Comparison of ENCODE assay signal across 10 cellular contexts in the genomic region with DNA sequence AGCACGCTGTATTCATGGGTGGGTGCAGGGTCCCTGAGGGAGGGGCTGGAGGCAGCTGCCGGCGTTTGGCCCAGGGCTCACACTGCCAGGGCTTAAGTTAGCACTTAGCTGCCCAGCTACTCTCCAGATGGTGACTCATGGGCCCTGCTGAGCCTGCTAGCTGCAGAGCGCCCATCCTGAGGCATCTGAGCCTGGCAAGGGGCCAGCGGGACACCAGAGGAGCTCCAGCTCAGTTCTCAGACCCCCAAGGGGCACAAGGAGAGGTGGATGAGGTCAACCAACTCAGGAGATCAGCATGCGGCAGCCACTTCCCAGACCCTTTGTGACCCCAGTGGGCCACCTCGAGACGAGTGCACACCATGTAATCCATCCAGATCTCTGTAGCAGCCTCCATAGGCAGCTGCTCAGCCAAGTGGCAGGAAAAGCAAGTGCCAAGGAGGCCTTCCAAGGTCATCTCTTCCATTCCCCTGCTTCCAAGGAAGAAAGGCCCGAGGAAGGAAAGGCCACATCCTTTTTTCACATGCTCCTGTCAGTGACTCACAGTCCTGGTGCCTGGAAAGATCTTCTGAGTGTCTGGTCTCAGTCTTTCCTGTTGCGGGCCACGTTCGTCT. TPM values are rescaled to one million over a fixed set of nuclear protein-coding genes. Genes with fewer than 3 reads are reported as not detected.
A peak's percentile ranks its signal among the peaks of the same experiment; 100 is the strongest.
DNase-seq lines count a peak whose midpoint lies in the region; TF ChIP-seq lines count a peak whose summit lies in the region.
"Had no signal": no experiment of that assay in that cellular context is flagged by ENCODE, and none has a peak within 500 bp of the region (broad histone marks: within the 10 kb centered on the region; RNA-seq: fewer than 3 reads in every experiment).

No MANE protein-coding gene starts in this region.

- H3K4me1 ChIP-seq in breast epithelium (peaks cover 4 to 14% of the 10 kb centered on the region in 2 donors), testis (no peaks in the 10 kb centered on the region), ovary (ENCODE audit: insufficient read depth) (no peaks in the 10 kb centered on the region)
- H3K4me1 ChIP-seq: parathyroid adenoma had no signal

- no peak for TF ChIP-seq EP300 in ovary (IDR thresholded peaks at IDR 0.05)

- CTCF ChIA-PET in AG04450 (lab: Charles Lee): interaction anchor here (1.2 to 4.3 kb wide), 7 partner anchors 11 to 214 kb away, joined by 3 to 19 read pairs (median 4); no protein-coding TSS in a partner anchor

- H3K27ac ChIP-seq in AG04450 (ENCODE audit: low read depth, low read length): peak overlapping the region; percentile 55
- H3K27ac ChIP-seq in breast epithelium: peak overlapping the region; percentile 50 to 68
- no peak overlapping the region for H3K27ac ChIP-seq in testis
- no peak overlapping the region for H3K27ac ChIP-seq in ovary
- H3K27ac ChIP-seq: C4-2B, parathyroid adenoma had no signal

- TF ChIP-seq CTCF in AG04450 (IDR thresholded peaks at IDR 0.05; ENCODE audit: low read depth, low read length): no peak
- TF ChIP-seq CTCF in breast epithelium (IDR thresholded peaks at IDR 0.05): no peak
- no peak for TF ChIP-seq CTCF in testis (IDR thresholded peaks at IDR 0.05)
- no peak for TF ChIP-seq CTCF in ovary (IDR thresholded peaks at IDR 0.05)

- POLR2A ChIA-PET in AG04450 (lab: Yijun Ruan, JAX): interaction anchor here (0.5 to 0.6 kb wide), 3 partner anchors 48 to 1788 kb away, joined by 3 to 7 read pairs (median 3); partner anchors contain the start of gene ZNF318

- DNase-seq in AG04450 (ENCODE audit: low read depth, low spot score) (peak; percentile 59), NCI-H2196 (lab: John Stamatoyannopoulos, UW; ENCODE audit: unreplicated experiment) (peak; percentile 31), breast epithelium (ENCODE audit: low spot score in 2 of 2) (no peak), kidney tubule cell (ENCODE audit: low spot score) (peak; percentile 93), testis (no peak), ovary (no peak), NCI-H187 (lab: John Stamatoyannopoulos, UW) (no peak)
- DNase-seq in activated CD4-positive, alpha-beta T cell treated with anti-CD3 and anti-CD28 coated beads, Interleukin-2, amount 50 U/mL, for 48 hours: no peak

- TF ChIP-seq POLR2A in breast epithelium (IDR thresholded peaks at IDR 0.05) (no peak), testis (IDR thresholded peaks at IDR 0.05) (no peak), ovary (IDR thresholded peaks at IDR 0.05) (no peak)

- H3K27me3 ChIP-seq in AG04450 (ENCODE audit: control insufficient read depth, insufficient read depth, low read length) (no peaks in the 10 kb centered on the region), breast epithelium (no peaks in the 10 kb centered on the region), testis (no peaks in the 10 kb centered on the region), ovary (no peaks in the 10 kb centered on the region)

- no peaks in the 10 kb centered on the region for H3K9me3 ChIP-seq in AG04450 (ENCODE audit: control insufficient read depth, insufficient read depth, low read length)
- no peaks in the 10 kb centered on the region for H3K9me3 ChIP-seq in breast epithelium
- no peaks in the 10 kb centered on the region for H3K9me3 ChIP-seq in testis
- H3K9me3 ChIP-seq in ovary: no peaks in the 10 kb centered on the region

- intact Hi-C loops in breast epithelium (cut with DNase I; ENCODE audit: low total_unique reads) (loop anchor here (10.0 kb wide), 1 partner anchor 117 kb away; no protein-coding TSS in a partner anchor), testis (cut with DNase I; ENCODE audit: low total_unique reads) (no loop called here), ovary (cut with DNase I) (no loop called here)

- H3K4me3 ChIP-seq in AG04450 (ENCODE audit: low read depth, low read length) (no peak overlapping the region), breast epithelium (no peak overlapping the region), testis (no peak overlapping the region), ovary (no peak overlapping the region)

- WGBS in testis, 2 donors: 78 to 79% methylated on average over 12 of the region's 12 CpGs
- WGBS in ovary, 3 donors: 73 to 75% (median 74%) methylated on average over 12 of the region's 12 CpGs

- H3K36me3 ChIP-seq in breast epithelium (no peaks in the 10 kb centered on the region), testis (ENCODE audit: low read depth, missing control alignments) (no peaks in the 10 kb centered on the region), ovary (no peaks in the 10 kb centered on the region)

RNA-seq across cellular contexts. Expression of gene FOXP4, which starts 35.3 kb away (rescaled TPM):
- polyA plus RNA-seq in AG04450 (2011; rRNA removed): 1.9 and 3.1 TPM in 2 replicates
- 3.9 and 5.2 TPM in 2 replicates for polyA minus RNA-seq in AG04450 (2011; rRNA and poly(A)+ RNA removed)
- 10 to 100 TPM in 1 of 3 donors, 1 to 10 TPM in 2; 5.1 to 11.0 (median 5.6) TPM for total RNA-seq in breast epithelium
- total RNA-seq in testis: 10 to 100 TPM; 39.7 to 50.2 TPM
- polyA plus RNA-seq in testis (ENCODE audit: insufficient read depth, low read depth, low replicate concordance): 38.0 TPM
- total RNA-seq in ovary: 10 to 100 TPM in 5 of 7 donors, 1 to 10 TPM in 2; 4.8 to 37.4 (median 22.3) TPM
- polyA plus RNA-seq in ovary: 10 to 100 TPM in 1 of 2 donors, 1 to 10 TPM in 1; 2.3 to 13.3 TPM

RNA-seq across cellular contexts. Expression of gene MDFI, which starts 56.8 kb away (rescaled TPM):
- 0.19 and 0.35 TPM in 2 replicates for polyA plus RNA-seq in AG04450 (2011; rRNA removed)
- polyA minus RNA-seq in AG04450 (2011; rRNA and poly(A)+ RNA removed): not detected in 2 replicates
- 10 to 100 TPM; 26.7 to 75.8 (median 36.1) TPM for total RNA-seq in breast epithelium
- 10 to 100 TPM; 15.1 to 16.0 TPM for total RNA-seq in testis
- polyA plus RNA-seq in testis (ENCODE audit: insufficient read depth, low read depth, low replicate concordance): 12.9 TPM
- total RNA-seq in ovary: 10 to 100 TPM in 5 of 7 donors, 1 to 10 TPM in 2; 7.4 to 24.4 (median 20.4) TPM
- polyA plus RNA-seq in ovary: 10 to 100 TPM in 1 of 2 donors, 1 to 10 TPM in 1; 3.8 to 24.0 TPM

Comparison
In these comparisons a context has a peak if more than half of its experiments do, and no peak if none do; other contexts are left out.
1. DNase-seq: peak in AG04450 (single experiment), NCI-H2196 (single experiment) and kidney tubule cell (single experiment); none in breast epithelium (0 of 2), testis (single experiment), ovary (0 of 5), NCI-H187 (0 of 2) and activated CD4-positive, alpha-beta T cell treated with anti-CD3 and anti-CD28 coated beads, Interleukin-2, amount 50 U/mL, for 48 hours (0 of 2).
2. H3K27ac ChIP-seq: peak in AG04450 (single experiment) and breast epithelium (2 of 2); none in testis (0 of 2) and ovary (0 of 2).